ENCODE assay signal across 1 cellular context in genomic region chr15:72319985-72320671, GRCh38.
TF ChIP-seq lines count a peak whose summit lies in the region.

TSS of gene CELF6 (minus strand) at chr15:72320157. CDS start at chr15:72319874, 283 bp downstream.

TF ChIP-seq in HEK293, 187 proteins besides CTCF, POLR2A, EP300 and RAD21 (continued from another document and continues in another):
- TF ChIP-seq ZNF169 (tag by site-specific recombination; IDR thresholded peaks at IDR 0.05) = no peak
- TF ChIP-seq, protein P1, sequence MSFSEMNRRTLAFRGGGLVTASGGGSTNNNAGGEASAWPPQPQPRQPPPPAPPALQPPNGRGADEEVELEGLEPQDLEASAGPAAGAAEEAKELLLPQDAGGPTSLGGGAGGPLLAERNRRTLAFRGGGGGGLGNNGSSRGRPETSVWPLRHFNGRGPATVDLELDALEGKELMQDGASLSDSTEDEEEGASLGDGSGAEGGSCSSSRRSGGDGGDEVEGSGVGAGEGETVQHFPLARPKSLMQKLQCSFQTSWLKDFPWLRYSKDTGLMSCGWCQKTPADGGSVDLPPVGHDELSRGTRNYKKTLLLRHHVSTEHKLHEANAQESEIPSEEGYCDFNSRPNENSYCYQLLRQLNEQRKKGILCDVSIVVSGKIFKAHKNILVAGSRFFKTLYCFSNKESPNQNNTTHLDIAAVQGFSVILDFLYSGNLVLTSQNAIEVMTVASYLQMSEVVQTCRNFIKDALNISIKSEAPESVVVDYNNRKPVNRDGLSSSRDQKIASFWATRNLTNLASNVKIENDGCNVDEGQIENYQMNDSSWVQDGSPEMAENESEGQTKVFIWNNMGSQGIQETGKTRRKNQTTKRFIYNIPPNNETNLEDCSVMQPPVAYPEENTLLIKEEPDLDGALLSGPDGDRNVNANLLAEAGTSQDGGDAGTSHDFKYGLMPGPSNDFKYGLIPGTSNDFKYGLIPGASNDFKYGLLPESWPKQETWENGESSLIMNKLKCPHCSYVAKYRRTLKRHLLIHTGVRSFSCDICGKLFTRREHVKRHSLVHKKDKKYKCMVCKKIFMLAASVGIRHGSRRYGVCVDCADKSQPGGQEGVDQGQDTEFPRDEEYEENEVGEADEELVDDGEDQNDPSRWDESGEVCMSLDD (tag by site-specific recombination; IDR thresholded peaks at IDR 0.05) = peak; percentile 61; the same call in 1 of the 2 replicates
- TF ChIP-seq OVOL3 (tag by site-specific recombination; IDR thresholded peaks at IDR 0.05) = no peak
- no peak for TF ChIP-seq PRDM1 (tag by site-specific recombination; IDR thresholded peaks at IDR 0.05)
- peak; percentile 83 for TF ChIP-seq MYNN (tag by site-specific recombination; IDR thresholded peaks at IDR 0.05; ENCODE audit: borderline replicate concordance)
- TF ChIP-seq, protein P2, sequence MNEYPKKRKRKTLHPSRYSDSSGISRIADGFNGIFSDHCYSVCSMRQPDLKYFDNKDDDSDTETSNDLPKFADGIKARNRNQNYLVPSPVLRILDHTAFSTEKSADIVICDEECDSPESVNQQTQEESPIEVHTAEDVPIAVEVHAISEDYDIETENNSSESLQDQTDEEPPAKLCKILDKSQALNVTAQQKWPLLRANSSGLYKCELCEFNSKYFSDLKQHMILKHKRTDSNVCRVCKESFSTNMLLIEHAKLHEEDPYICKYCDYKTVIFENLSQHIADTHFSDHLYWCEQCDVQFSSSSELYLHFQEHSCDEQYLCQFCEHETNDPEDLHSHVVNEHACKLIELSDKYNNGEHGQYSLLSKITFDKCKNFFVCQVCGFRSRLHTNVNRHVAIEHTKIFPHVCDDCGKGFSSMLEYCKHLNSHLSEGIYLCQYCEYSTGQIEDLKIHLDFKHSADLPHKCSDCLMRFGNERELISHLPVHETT (tag by site-specific recombination; IDR thresholded peaks at IDR 0.05) = peak; percentile 70
- peak; percentile 77; the same call in 1 of the 2 replicates for TF ChIP-seq ZNF366 (tag by site-specific recombination; conservative IDR thresholded peaks at IDR 0.05)
- TF ChIP-seq OSR2 (tag by site-specific recombination; IDR thresholded peaks at IDR 0.05) = no peak
- TF ChIP-seq ZNF174 (tag by site-specific recombination; IDR thresholded peaks at IDR 0.05) = no peak
- TF ChIP-seq, protein P3, sequence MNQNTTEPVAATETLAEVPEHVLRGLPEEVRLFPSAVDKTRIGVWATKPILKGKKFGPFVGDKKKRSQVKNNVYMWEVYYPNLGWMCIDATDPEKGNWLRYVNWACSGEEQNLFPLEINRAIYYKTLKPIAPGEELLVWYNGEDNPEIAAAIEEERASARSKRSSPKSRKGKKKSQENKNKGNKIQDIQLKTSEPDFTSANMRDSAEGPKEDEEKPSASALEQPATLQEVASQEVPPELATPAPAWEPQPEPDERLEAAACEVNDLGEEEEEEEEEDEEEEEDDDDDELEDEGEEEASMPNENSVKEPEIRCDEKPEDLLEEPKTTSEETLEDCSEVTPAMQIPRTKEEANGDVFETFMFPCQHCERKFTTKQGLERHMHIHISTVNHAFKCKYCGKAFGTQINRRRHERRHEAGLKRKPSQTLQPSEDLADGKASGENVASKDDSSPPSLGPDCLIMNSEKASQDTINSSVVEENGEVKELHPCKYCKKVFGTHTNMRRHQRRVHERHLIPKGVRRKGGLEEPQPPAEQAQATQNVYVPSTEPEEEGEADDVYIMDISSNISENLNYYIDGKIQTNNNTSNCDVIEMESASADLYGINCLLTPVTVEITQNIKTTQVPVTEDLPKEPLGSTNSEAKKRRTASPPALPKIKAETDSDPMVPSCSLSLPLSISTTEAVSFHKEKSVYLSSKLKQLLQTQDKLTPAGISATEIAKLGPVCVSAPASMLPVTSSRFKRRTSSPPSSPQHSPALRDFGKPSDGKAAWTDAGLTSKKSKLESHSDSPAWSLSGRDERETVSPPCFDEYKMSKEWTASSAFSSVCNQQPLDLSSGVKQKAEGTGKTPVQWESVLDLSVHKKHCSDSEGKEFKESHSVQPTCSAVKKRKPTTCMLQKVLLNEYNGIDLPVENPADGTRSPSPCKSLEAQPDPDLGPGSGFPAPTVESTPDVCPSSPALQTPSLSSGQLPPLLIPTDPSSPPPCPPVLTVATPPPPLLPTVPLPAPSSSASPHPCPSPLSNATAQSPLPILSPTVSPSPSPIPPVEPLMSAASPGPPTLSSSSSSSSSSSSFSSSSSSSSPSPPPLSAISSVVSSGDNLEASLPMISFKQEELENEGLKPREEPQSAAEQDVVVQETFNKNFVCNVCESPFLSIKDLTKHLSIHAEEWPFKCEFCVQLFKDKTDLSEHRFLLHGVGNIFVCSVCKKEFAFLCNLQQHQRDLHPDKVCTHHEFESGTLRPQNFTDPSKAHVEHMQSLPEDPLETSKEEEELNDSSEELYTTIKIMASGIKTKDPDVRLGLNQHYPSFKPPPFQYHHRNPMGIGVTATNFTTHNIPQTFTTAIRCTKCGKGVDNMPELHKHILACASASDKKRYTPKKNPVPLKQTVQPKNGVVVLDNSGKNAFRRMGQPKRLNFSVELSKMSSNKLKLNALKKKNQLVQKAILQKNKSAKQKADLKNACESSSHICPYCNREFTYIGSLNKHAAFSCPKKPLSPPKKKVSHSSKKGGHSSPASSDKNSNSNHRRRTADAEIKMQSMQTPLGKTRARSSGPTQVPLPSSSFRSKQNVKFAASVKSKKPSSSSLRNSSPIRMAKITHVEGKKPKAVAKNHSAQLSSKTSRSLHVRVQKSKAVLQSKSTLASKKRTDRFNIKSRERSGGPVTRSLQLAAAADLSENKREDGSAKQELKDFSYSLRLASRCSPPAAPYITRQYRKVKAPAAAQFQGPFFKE (tag by site-specific recombination; IDR thresholded peaks at IDR 0.05; ENCODE audit: borderline replicate concordance) = no peak
- TF ChIP-seq ZNF18 (tag by site-specific recombination; IDR thresholded peaks at IDR 0.05) = no peak; the same call in 1 of the 2 replicates
- TF ChIP-seq ZNF350 (tag by site-specific recombination; IDR thresholded peaks at IDR 0.05) = no peak
- peak; percentile 68 for TF ChIP-seq ZBTB48 (tag by site-specific recombination; IDR thresholded peaks at IDR 0.05)
- no peak for TF ChIP-seq ZFP3 (tag by site-specific recombination; IDR thresholded peaks at IDR 0.05; ENCODE audit: low read depth)
- TF ChIP-seq ZNF148 (tag by site-specific recombination; IDR thresholded peaks at IDR 0.05; ENCODE audit: borderline replicate concordance) = no peak
- peak; percentile 86 for TF ChIP-seq ZNF600 (tag by site-specific recombination; IDR thresholded peaks at IDR 0.05)
- TF ChIP-seq, protein P4, sequence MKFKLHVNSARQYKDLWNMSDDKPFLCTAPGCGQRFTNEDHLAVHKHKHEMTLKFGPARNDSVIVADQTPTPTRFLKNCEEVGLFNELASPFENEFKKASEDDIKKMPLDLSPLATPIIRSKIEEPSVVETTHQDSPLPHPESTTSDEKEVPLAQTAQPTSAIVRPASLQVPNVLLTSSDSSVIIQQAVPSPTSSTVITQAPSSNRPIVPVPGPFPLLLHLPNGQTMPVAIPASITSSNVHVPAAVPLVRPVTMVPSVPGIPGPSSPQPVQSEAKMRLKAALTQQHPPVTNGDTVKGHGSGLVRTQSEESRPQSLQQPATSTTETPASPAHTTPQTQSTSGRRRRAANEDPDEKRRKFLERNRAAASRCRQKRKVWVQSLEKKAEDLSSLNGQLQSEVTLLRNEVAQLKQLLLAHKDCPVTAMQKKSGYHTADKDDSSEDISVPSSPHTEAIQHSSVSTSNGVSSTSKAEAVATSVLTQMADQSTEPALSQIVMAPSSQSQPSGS (tag by site-specific recombination; IDR thresholded peaks at IDR 0.05; ENCODE audit: low read depth) = peak; percentile 96
- TF ChIP-seq, protein P5, sequence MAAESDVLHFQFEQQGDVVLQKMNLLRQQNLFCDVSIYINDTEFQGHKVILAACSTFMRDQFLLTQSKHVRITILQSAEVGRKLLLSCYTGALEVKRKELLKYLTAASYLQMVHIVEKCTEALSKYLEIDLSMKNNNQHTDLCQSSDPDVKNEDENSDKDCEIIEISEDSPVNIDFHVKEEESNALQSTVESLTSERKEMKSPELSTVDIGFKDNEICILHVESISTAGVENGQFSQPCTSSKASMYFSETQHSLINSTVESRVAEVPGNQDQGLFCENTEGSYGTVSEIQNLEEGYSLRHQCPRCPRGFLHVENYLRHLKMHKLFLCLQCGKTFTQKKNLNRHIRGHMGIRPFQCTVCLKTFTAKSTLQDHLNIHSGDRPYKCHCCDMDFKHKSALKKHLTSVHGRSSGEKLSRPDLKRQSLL (tag by site-specific recombination; IDR thresholded peaks at IDR 0.05) = peak; percentile 47; the same call in 1 of the 2 replicates
- no peak for TF ChIP-seq ZNF354C (tag by site-specific recombination; IDR thresholded peaks at IDR 0.05; ENCODE audit: borderline replicate concordance, low read depth)
- TF ChIP-seq ZNF843 (tag by site-specific recombination; IDR thresholded peaks at IDR 0.05) = peak; percentile 69
- no peak for TF ChIP-seq ZNF518A (tag by site-specific recombination; conservative IDR thresholded peaks at IDR 0.05; ENCODE audit: low read depth)
- no peak for TF ChIP-seq ZNF768 (tag by site-specific recombination; IDR thresholded peaks at IDR 0.05)
- no peak for TF ChIP-seq YY1 (tag by site-specific recombination; IDR thresholded peaks at IDR 0.05)
- TF ChIP-seq RBAK (tag by site-specific recombination; IDR thresholded peaks at IDR 0.05) = no peak
- peak; percentile 100 for TF ChIP-seq ZNF335 (tag by site-specific recombination; conservative IDR thresholded peaks at IDR 0.05)
- peak; percentile 87; the same call in 1 of the 2 replicates for TF ChIP-seq MZF1 (tag by site-specific recombination; IDR thresholded peaks at IDR 0.05; ENCODE audit: borderline replicate concordance)
- no peak for TF ChIP-seq TCF7L2 (IDR thresholded peaks at IDR 0.05; ENCODE audit: borderline replicate concordance, low read depth, low read length)
- TF ChIP-seq KLF9 (tag by site-specific recombination; IDR thresholded peaks at IDR 0.05; ENCODE audit: low read depth) = peak; percentile 85
- TF ChIP-seq ZNF324 (tag by site-specific recombination; IDR thresholded peaks at IDR 0.05) = 0 out of 2 replicates have a peak, but pooled peaks have one; percentile 63
- TF ChIP-seq ZNF561 (tag by site-specific recombination; IDR thresholded peaks at IDR 0.05; ENCODE audit: borderline replicate concordance) = no peak
- TF ChIP-seq IKZF3 (tag by site-specific recombination; IDR thresholded peaks at IDR 0.05) = peak; percentile 68; the same call in 1 of the 2 replicates
